16 cellular contexts compared by ENCODE assay signal in the genomic region with DNA sequence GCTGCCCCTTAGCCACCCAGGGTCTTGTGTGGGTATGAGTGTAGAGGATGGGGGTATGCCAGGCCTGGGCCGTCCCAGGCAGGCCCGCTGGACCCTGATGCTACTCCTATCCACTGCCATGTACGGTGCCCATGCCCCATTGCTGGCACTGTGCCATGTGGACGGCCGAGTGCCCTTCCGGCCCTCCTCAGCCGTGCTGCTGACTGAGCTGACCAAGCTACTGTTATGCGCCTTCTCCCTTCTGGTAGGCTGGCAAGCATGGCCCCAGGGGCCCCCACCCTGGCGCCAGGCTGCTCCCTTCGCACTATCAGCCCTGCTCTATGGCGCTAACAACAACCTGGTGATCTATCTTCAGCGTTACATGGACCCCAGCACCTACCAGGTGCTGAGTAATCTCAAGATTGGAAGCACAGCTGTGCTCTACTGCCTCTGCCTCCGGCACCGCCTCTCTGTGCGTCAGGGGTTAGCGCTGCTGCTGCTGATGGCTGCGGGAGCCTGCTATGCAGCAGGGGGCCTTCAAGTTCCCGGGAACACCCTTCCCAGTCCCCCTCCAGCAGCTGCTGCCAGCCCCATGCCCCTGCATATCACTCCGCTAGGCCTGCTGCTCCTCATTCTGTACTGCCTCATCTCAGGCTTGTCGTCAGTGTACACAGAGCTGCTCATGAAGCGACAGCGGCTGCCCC. TPM values are rescaled to one million over a fixed set of nuclear protein-coding genes. Genes with fewer than 3 reads are reported as not detected.
DNase-seq lines count a peak whose midpoint lies in the region; ATAC-seq, FAIRE-seq and TF ChIP-seq lines count a peak whose summit lies in the region.
"Had no signal": no experiment of that assay in that cellular context is flagged by ENCODE, and none has a peak within 500 bp of the region (broad histone marks: within the 10 kb centered on the region; RNA-seq: fewer than 3 reads in every experiment).

No MANE protein-coding gene starts in this region.

- intact Hi-C loops in kidney (cut with DNase I) = no loop called here

- no peak overlapping the region for H3K4me3 ChIP-seq in kidney (ENCODE audit: low read length in 2 of 2)
- H3K4me3 ChIP-seq: suprapubic skin had no signal

- no peak for DNase-seq in activated naive CD4-positive, alpha-beta T cell treated with anti-CD3 and anti-CD28 coated beads, Interleukin-2, amount 10 ng/mL, durations not matched to agents 7 days and 5 days
- DNase-seq in activated naive CD4-positive, alpha-beta T cell treated with anti-CD3 and anti-CD28 coated beads, Interleukin-2, amount 50 U/mL, for 16 hours = no peak
- DNase-seq in T-helper 17 cell (no peak), kidney (peak; percentile 75), type B pancreatic cell (ENCODE audit: extremely low spot score, unreplicated experiment) (peak; percentile 47)
- DNase-seq: DMS79 treated with DMSO at 0.1 percent for 48 hours, endodermal cell, foreskin fibroblast, mammary epithelial cell, NCI-H1092, NCI-H2171 treated with DMSO at 0.1 percent for 48 hours, occipital lobe had no signal

- H3K4me1 ChIP-seq in kidney (ENCODE audit: control insufficient read depth in 1 of 2, insufficient read depth in 1 of 2, low read depth in 1 of 2, low read length in 2 of 2) = peaks cover 17 to 34% of the 10 kb centered on the region in 2 donors

- peak overlapping the region; percentile 24 for H3K4me3 Mint-ChIP-seq in activated naive CD4-positive, alpha-beta T cell treated with anti-CD3 and anti-CD28 coated beads, Interleukin-2, amount 10 ng/mL, durations not matched to agents 7 days and 5 days
- H3K4me3 Mint-ChIP-seq in T-helper 17 cell (no peak overlapping the region), type B pancreatic cell (peak overlapping the region; percentile 51)
- H3K4me3 Mint-ChIP-seq: endodermal cell had no signal

- peaks cover 13 to 19% of the 10 kb centered on the region in 2 donors for H3K36me3 ChIP-seq in kidney (ENCODE audit: control insufficient read depth in 1 of 2, insufficient read depth in 2 of 2, low read length in 2 of 2)

- FAIRE-seq in kidney (lab: Jason Lieb, UNC) = no peak

- H3K9me3 ChIP-seq in T-helper 17 cell (ENCODE audit: control insufficient read depth, low read length, poor library complexity, severe bottlenecking) = no peaks in the 10 kb centered on the region
- no peaks in the 10 kb centered on the region for H3K9me3 ChIP-seq in kidney (ENCODE audit: control insufficient read depth in 1 of 2, low read length in 2 of 2)
- H3K9me3 ChIP-seq: suprapubic skin had no signal

- no peak overlapping the region for H3K27ac Mint-ChIP-seq in activated naive CD4-positive, alpha-beta T cell treated with anti-CD3 and anti-CD28 coated beads, Interleukin-2, amount 10 ng/mL, durations not matched to agents 7 days and 5 days
- H3K27ac Mint-ChIP-seq in T-helper 17 cell (peak overlapping the region; percentile 71), type B pancreatic cell (peak overlapping the region; percentile 43)
- H3K27ac Mint-ChIP-seq: endodermal cell had no signal

- H3K27me3 Mint-ChIP-seq in activated naive CD4-positive, alpha-beta T cell treated with anti-CD3 and anti-CD28 coated beads, Interleukin-2, amount 10 ng/mL, durations not matched to agents 7 days and 5 days = no peaks in the 10 kb centered on the region
- H3K27me3 Mint-ChIP-seq in T-helper 17 cell = no peaks in the 10 kb centered on the region
- H3K27me3 Mint-ChIP-seq in type B pancreatic cell = no peaks in the 10 kb centered on the region

- TF ChIP-seq CTCF in kidney (IDR thresholded peaks at IDR 0.05; ENCODE audit: borderline replicate concordance, extremely low read depth, insufficient read depth) (no peak), type B pancreatic cell (conservative IDR thresholded peaks at IDR 0.05) (no peak)

- peaks cover 34% of the 10 kb centered on the region for H3K36me3 Mint-ChIP-seq in activated naive CD4-positive, alpha-beta T cell treated with anti-CD3 and anti-CD28 coated beads, Interleukin-2, amount 10 ng/mL, durations not matched to agents 7 days and 5 days
- H3K36me3 Mint-ChIP-seq in T-helper 17 cell (ENCODE audit: low read depth) (peaks cover 13% of the 10 kb centered on the region), type B pancreatic cell (peaks cover 4% of the 10 kb centered on the region)

- CTCF ChIA-PET in activated naive CD4-positive, alpha-beta T cell treated with anti-CD3 and anti-CD28 coated beads, Interleukin-2, amount 10 ng/mL, durations not matched to agents 7 days and 5 days (lab: Charles Lee) = interaction anchor here (2.1 kb wide), 1 partner anchor 67 kb away, joined by 9 read pairs; no protein-coding TSS in a partner anchor

- H3K4me1 Mint-ChIP-seq in activated naive CD4-positive, alpha-beta T cell treated with anti-CD3 and anti-CD28 coated beads, Interleukin-2, amount 10 ng/mL, durations not matched to agents 7 days and 5 days = peaks cover 69% of the 10 kb centered on the region
- H3K4me1 Mint-ChIP-seq in T-helper 17 cell (peaks cover 46% of the 10 kb centered on the region), type B pancreatic cell (ENCODE audit: unreplicated experiment) (peaks cover 9% of the 10 kb centered on the region)

- H3K27ac ChIP-seq in kidney (ENCODE audit: low read depth in 2 of 2, low read length in 2 of 2) = no peak overlapping the region
- H3K27ac ChIP-seq: suprapubic skin had no signal

- no peaks in the 10 kb centered on the region for H3K9me3 Mint-ChIP-seq in activated naive CD4-positive, alpha-beta T cell treated with anti-CD3 and anti-CD28 coated beads, Interleukin-2, amount 10 ng/mL, durations not matched to agents 7 days and 5 days
- H3K9me3 Mint-ChIP-seq in type B pancreatic cell = no peaks in the 10 kb centered on the region
- H3K9me3 Mint-ChIP-seq: endodermal cell had no signal

- ATAC-seq in T-helper 17 cell (no peak), GM21529 (IDR thresholded peaks at IDR 0.05; ENCODE audit: unreplicated experiment) (no peak), HG03460 (IDR thresholded peaks at IDR 0.05; ENCODE audit: unreplicated experiment) (no peak), GM18861 (IDR thresholded peaks at IDR 0.05; ENCODE audit: unreplicated experiment) (no peak)

- no peak overlapping the region for H3K9ac ChIP-seq in kidney (ENCODE audit: low read length in 2 of 2)

RNA-seq across cellular contexts. Expression of a gene that starts 2.6 kb away (rescaled TPM):
- total RNA-seq in T-helper 17 cell = 10 to 100 TPM; 43.2 to 45.0 TPM
- 89.9 TPM for total RNA-seq in kidney
- polyA plus RNA-seq in kidney (ENCODE audit: insufficient read depth, low read depth, low replicate concordance) = 71.2 TPM
- 82.6 and 85.8 TPM in 2 replicates for total RNA-seq in type B pancreatic cell (ENCODE audit: low replicate concordance)

RNA-seq across cellular contexts. Expression of a gene that starts 2.9 kb away (rescaled TPM):
- 10 to 100 TPM; 47.5 to 59.0 TPM for total RNA-seq in T-helper 17 cell
- 33.9 TPM for total RNA-seq in kidney
- 19.6 TPM for polyA plus RNA-seq in kidney (ENCODE audit: insufficient read depth, low read depth, low replicate concordance)
- 26.9 and 61.4 TPM in 2 replicates for total RNA-seq in type B pancreatic cell (ENCODE audit: low replicate concordance)

RNA-seq across cellular contexts. Expression of a gene that starts 10.0 kb away (rescaled TPM):
- 10 to 100 TPM; 29.9 to 33.2 TPM for total RNA-seq in T-helper 17 cell
- 31.3 TPM for total RNA-seq in kidney
- polyA plus RNA-seq in kidney (ENCODE audit: insufficient read depth, low read depth, low replicate concordance) = 52.4 TPM
- total RNA-seq in type B pancreatic cell (ENCODE audit: low replicate concordance) = 32.9 and 36.3 TPM in 2 replicates

RNA-seq across cellular contexts. Expression of a gene that starts 19.8 kb away (rescaled TPM):
- total RNA-seq in T-helper 17 cell (10 to 100 TPM in 1 of 2 donors, 1 to 10 TPM in 1; 9.1 to 14.0 TPM), kidney (22.6 TPM), type B pancreatic cell (ENCODE audit: low replicate concordance) (4.8 and 8.4 TPM in 2 replicates)
- polyA plus RNA-seq in kidney (ENCODE audit: insufficient read depth, low read depth, low replicate concordance) = 48.8 TPM
- total RNA-seq: occipital lobe had no signal

Comparison
In these comparisons a context has a peak if more than half of its experiments do, and no peak if none do; other contexts are left out.
1. DNase-seq: peak in kidney (single experiment) and type B pancreatic cell (single experiment); none in activated naive CD4-positive, alpha-beta T cell treated with anti-CD3 and anti-CD28 coated beads, Interleukin-2, amount 10 ng/mL, durations not matched to agents 7 days and 5 days (single experiment), activated naive CD4-positive, alpha-beta T cell treated with anti-CD3 and anti-CD28 coated beads, Interleukin-2, amount 50 U/mL, for 16 hours (single experiment) and T-helper 17 cell (0 of 3).